Comparison of ENCODE assay signal across 18 cellular contexts in the genomic region with DNA sequence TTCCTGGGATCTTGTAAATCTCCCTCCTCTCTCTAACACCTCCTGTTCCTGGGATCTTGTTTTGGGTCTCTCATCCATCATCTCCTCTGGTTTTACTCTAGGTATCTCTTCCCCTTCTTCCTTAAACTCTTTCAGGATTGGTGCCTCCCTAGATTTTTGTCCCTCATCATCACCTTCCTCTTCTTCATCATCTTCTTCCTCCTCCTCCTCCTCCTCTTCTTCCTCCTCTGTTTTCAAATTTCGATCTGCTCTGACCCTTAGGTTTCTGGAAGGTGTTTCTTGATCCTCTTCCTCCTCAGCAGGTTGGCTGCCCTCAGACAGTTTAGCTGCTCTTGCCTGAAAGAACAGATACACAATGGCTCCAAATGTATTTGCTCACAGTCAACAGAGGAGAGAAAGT. TPM values are rescaled to one million over a fixed set of nuclear protein-coding genes. Genes with fewer than 3 reads are reported as not detected.
DNase-seq lines count a peak whose midpoint lies in the region; ATAC-seq and TF ChIP-seq lines count a peak whose summit lies in the region.
"Had no signal": no experiment of that assay in that cellular context is flagged by ENCODE, and none has a peak within 500 bp of the region (broad histone marks: within the 10 kb centered on the region; RNA-seq: fewer than 3 reads in every experiment).

No MANE protein-coding gene starts in this region.

- no peak for DNase-seq in activated CD4-positive, alpha-beta T cell treated with anti-CD3 and anti-CD28 coated beads for 36 hours
- no peak for DNase-seq in activated CD4-positive, alpha-beta T cell treated with anti-CD3 and anti-CD28 coated beads, Interleukin-2, amount 50 U/mL, for 48 hours
- DNase-seq in Calu3 (no peak), adipocyte (ENCODE audit: low read depth) (no peak), nephron progenitor cell (no peak), mesenteric fat pad (ENCODE audit: low spot score) (no peak), GM03348 (ENCODE audit: low spot score) (no peak)
- DNase-seq: C1 segment of cervical spinal cord; effector memory CD4-positive, alpha-beta T cell; NCI-H1105 treated with DMSO at 0.1 percent for 48 hours; NCI-H748 treated with DMSO at 0.1 percent for 48 hours; ovary; sigmoid colon; thyroid gland had no signal

- no peaks in the 10 kb centered on the region for H3K27me3 ChIP-seq in adipocyte (replicated peaks; ENCODE audit: control insufficient read depth, insufficient read depth, low read length)
- H3K27me3 ChIP-seq: ovary, sigmoid colon, thyroid gland had no signal

- H3K4me1 Mint-ChIP-seq in activated CD4-positive, alpha-beta T cell treated with anti-CD3 and anti-CD28 coated beads for 36 hours = peaks cover 10% of the 10 kb centered on the region
- H3K4me1 Mint-ChIP-seq in Calu3 (ENCODE audit: low read depth, unreplicated experiment) (peaks cover 23% of the 10 kb centered on the region), nephron progenitor cell (peaks cover under 1% of the 10 kb centered on the region)

- POLR2A ChIA-PET in activated CD4-positive, alpha-beta T cell treated with anti-CD3 and anti-CD28 coated beads for 36 hours (lab: Charles Lee) = no interaction called here

- peaks cover 58% of the 10 kb centered on the region for H3K36me3 Mint-ChIP-seq in activated CD4-positive, alpha-beta T cell treated with anti-CD3 and anti-CD28 coated beads for 36 hours (ENCODE audit: low read depth)
- H3K36me3 Mint-ChIP-seq in Calu3 (ENCODE audit: insufficient read depth, unreplicated experiment) (peaks cover 60% of the 10 kb centered on the region), nephron progenitor cell (ENCODE audit: low read depth) (peaks cover 71% of the 10 kb centered on the region)

- H3K4me3 ChIP-seq in adipocyte (ENCODE audit: low read length) = no peak overlapping the region
- H3K4me3 ChIP-seq: ovary, sigmoid colon, thyroid gland had no signal

- no peak for ATAC-seq in activated CD4-positive, alpha-beta T cell treated with anti-CD3 and anti-CD28 coated beads for 36 hours
- no peak for ATAC-seq in HG02884 (IDR thresholded peaks at IDR 0.05; ENCODE audit: unreplicated experiment)

- H3K9me3 Mint-ChIP-seq in activated CD4-positive, alpha-beta T cell treated with anti-CD3 and anti-CD28 coated beads for 36 hours (ENCODE audit: low read depth) = no peaks in the 10 kb centered on the region
- H3K9me3 Mint-ChIP-seq in Calu3 (ENCODE audit: low read depth, unreplicated experiment) = no peaks in the 10 kb centered on the region
- no peaks in the 10 kb centered on the region for H3K9me3 Mint-ChIP-seq in nephron progenitor cell
- H3K9me3 Mint-ChIP-seq: central memory CD8-positive, alpha-beta T cell had no signal

- H3K9me3 ChIP-seq in adipocyte (ENCODE audit: control insufficient read depth, low read length) = no peaks in the 10 kb centered on the region
- H3K9me3 ChIP-seq: ovary, sigmoid colon, thyroid gland had no signal

- intact Hi-C loops in activated CD4-positive, alpha-beta T cell treated with anti-CD3 and anti-CD28 coated beads for 36 hours (cut with DNase I, micrococcal nuclease) = no loop called here
- intact Hi-C loops in Calu3 (cut with micrococcal nuclease; ENCODE audit: unreplicated experiment) = no loop called here

- TF ChIP-seq CTCF in Calu3 (IDR thresholded peaks at IDR 0.05; ENCODE audit: unreplicated experiment) = no peak
- TF ChIP-seq CTCF in nephron progenitor cell (IDR thresholded peaks at IDR 0.05) = no peak

- CTCF ChIA-PET in activated CD4-positive, alpha-beta T cell treated with anti-CD3 and anti-CD28 coated beads for 36 hours (lab: Charles Lee) = interaction anchor here (0.7 to 3.6 kb wide), 6 partner anchors 9 to 98 kb away, joined by 3 to 24 read pairs (median 6); a partner anchor contains a TSS
- CTCF ChIA-PET in Calu3 (lab: Charles Lee) = no interaction called here

- no peak overlapping the region for H3K4me3 Mint-ChIP-seq in activated CD4-positive, alpha-beta T cell treated with anti-CD3 and anti-CD28 coated beads for 36 hours
- H3K4me3 Mint-ChIP-seq in Calu3 (ENCODE audit: low read depth, unreplicated experiment) (no peak overlapping the region), nephron progenitor cell (no peak overlapping the region)
- H3K4me3 Mint-ChIP-seq: central memory CD8-positive, alpha-beta T cell had no signal

- BruUV-seq in Calu3 (replicated peaks; lab: Mats Ljungman, UMichigan) = no TSS peak

- no peaks in the 10 kb centered on the region for H3K27me3 Mint-ChIP-seq in activated CD4-positive, alpha-beta T cell treated with anti-CD3 and anti-CD28 coated beads for 36 hours
- no peaks in the 10 kb centered on the region for H3K27me3 Mint-ChIP-seq in Calu3 (ENCODE audit: unreplicated experiment)
- no peaks in the 10 kb centered on the region for H3K27me3 Mint-ChIP-seq in nephron progenitor cell (ENCODE audit: low read depth, poor library complexity)
- H3K27me3 Mint-ChIP-seq: central memory CD8-positive, alpha-beta T cell had no signal

- H3K4me1 ChIP-seq in adipocyte (ENCODE audit: control insufficient read depth, insufficient read depth, low read length) = peaks cover 71% of the 10 kb centered on the region

- peak overlapping the region; percentile 58 for H3K27ac Mint-ChIP-seq in activated CD4-positive, alpha-beta T cell treated with anti-CD3 and anti-CD28 coated beads for 36 hours
- H3K27ac Mint-ChIP-seq in Calu3 (ENCODE audit: unreplicated experiment) (peak overlapping the region; percentile 15), nephron progenitor cell (peak overlapping the region; percentile 73)

- H3K9ac ChIP-seq in adipocyte (ENCODE audit: low read length) = peak overlapping the region; percentile 78
- H3K9ac ChIP-seq: KMS-11 had no signal

- peaks cover 82% of the 10 kb centered on the region for H3K36me3 ChIP-seq in adipocyte (ENCODE audit: control insufficient read depth, insufficient read depth, low read length, severe bottlenecking)
- H3K36me3 ChIP-seq: ovary had no signal

RNA-seq across cellular contexts. Expression of a gene that starts 14.5 kb away (rescaled TPM):
- 100 to 1,000 TPM; 160 to 215 TPM for total RNA-seq in activated CD4-positive, alpha-beta T cell treated with anti-CD3 and anti-CD28 coated beads for 36 hours
- 181 and 191 TPM in 2 replicates for total RNA-seq in Calu3 (2022)
- total RNA-seq in mesenteric fat pad = 137 TPM

RNA-seq across cellular contexts. Expression of a gene that starts 14.8 kb away (rescaled TPM):
- 10 to 100 TPM; 43.8 to 51.5 TPM for total RNA-seq in activated CD4-positive, alpha-beta T cell treated with anti-CD3 and anti-CD28 coated beads for 36 hours
- total RNA-seq in Calu3 (2022) (47.0 and 47.3 TPM in 2 replicates), mesenteric fat pad (50.5 TPM)

RNA-seq across cellular contexts. Expression of a gene that starts 23.2 kb away (rescaled TPM):
- total RNA-seq in activated CD4-positive, alpha-beta T cell treated with anti-CD3 and anti-CD28 coated beads for 36 hours = 1 to 10 TPM in 1 of 2 experiments, under 1 TPM in 1; 0.82 to 1.1 TPM
- total RNA-seq in Calu3 (2022) (5.0 and 5.7 TPM in 2 replicates), mesenteric fat pad (2.4 TPM)

RNA-seq across cellular contexts. Expression of a gene that starts 24.3 kb away (rescaled TPM):
- total RNA-seq in activated CD4-positive, alpha-beta T cell treated with anti-CD3 and anti-CD28 coated beads for 36 hours = not detected
- total RNA-seq in Calu3 (2022) (not detected in 2 replicates), mesenteric fat pad (not detected)
- total RNA-seq: mucosa of gallbladder, ovary had no signal

RNA-seq across cellular contexts. Expression of a gene that starts 38.5 kb away (rescaled TPM):
- not detected for total RNA-seq in activated CD4-positive, alpha-beta T cell treated with anti-CD3 and anti-CD28 coated beads for 36 hours
- total RNA-seq in Calu3 (2022) (not detected in 2 replicates), mesenteric fat pad (not detected)
- total RNA-seq: mucosa of gallbladder, ovary, thyroid gland had no signal

Comparison
In these comparisons a context has a peak if more than half of its experiments do, and no peak if none do; other contexts are left out.
1. H3K27ac Mint-ChIP-seq: peak in every context shown above with its lines; median percentile 73 in nephron progenitor cell; 58 in activated CD4-positive, alpha-beta T cell treated with anti-CD3 and anti-CD28 coated beads for 36 hours; 15 in Calu3.